In genomic region chr9:129802833-129803678, GRCh38 we compare ENCODE assay signal across 8 cellular contexts. TPM values are rescaled to one million over a fixed set of nuclear protein-coding genes. Genes with fewer than 3 reads are reported as not detected.
A peak's percentile ranks its signal among the peaks of the same experiment; 100 is the strongest.
DNase-seq lines count a peak whose midpoint lies in the region; ATAC-seq and FAIRE-seq lines count a peak whose summit lies in the region.

Gene TOR1B, plus strand, starts transcription at chr9:129803184. Its CDS starts 29 bp downstream, at chr9:129803213.

- peaks cover 6% of the 10 kb centered on the region for H3K4me1 ChIP-seq in right cardiac atrium (ENCODE audit: control insufficient read depth, insufficient read depth, low read length)

- DNase-seq in NCI-H187 treated with DMSO at 0.1 percent for 48 hours (lab: John Stamatoyannopoulos, UW) = peak; percentile 2
- DNase-seq in anterior cingulate cortex (lab: John Stamatoyannopoulos, UW) = peak; percentile 42 to 95 (median 87)
- peak; percentile 96 to 99 (median 98) for DNase-seq in right cardiac atrium
- peak; percentile 77 for DNase-seq in pulmonary artery endothelial cell (ENCODE audit: low read depth, low spot score)
- peak; percentile 92 for DNase-seq in urothelium cell line (ENCODE audit: low spot score)

- intact Hi-C loops in T-helper 2 cell treated with Interferon-gamma antibody and Interleukin-4, amounts not matched to agents 100 ng/mL and 5 ng/mL, for 36 hours (cut with micrococcal nuclease) = loop anchor here (1.0 to 5.0 kb wide), 3 partner anchors 21 to 161 kb away; partner anchors contain the start of genes ASB6, C9orf78, TOR1A and USP20
- intact Hi-C loops in right cardiac atrium (cut with DNase I) = no loop called here

- peak within 1 kb of the TSS; percentile 79 for H3K27ac ChIP-seq in right cardiac atrium (ENCODE audit: low read length)

- no peak for FAIRE-seq in urothelium cell line (lab: Jason Lieb, UNC)

- no peaks in the 10 kb centered on the region for H3K9me3 ChIP-seq in right cardiac atrium (ENCODE audit: control insufficient read depth, low read length)

- under 1% methylated on average over 93 of the region's 93 CpGs for WGBS in right cardiac atrium

- peak; percentile 59 for ATAC-seq in GM18499 (IDR thresholded peaks at IDR 0.05; ENCODE audit: insufficient read depth, unreplicated experiment)
- peak; percentile 85 for ATAC-seq in HG02943 (IDR thresholded peaks at IDR 0.05; ENCODE audit: low read depth, unreplicated experiment)
- peak; percentile 98 for ATAC-seq in right cardiac atrium

- peak within 1 kb of the TSS; percentile 91 for H3K4me3 ChIP-seq in right cardiac atrium (ENCODE audit: low read length)

- no peaks in the 10 kb centered on the region for H3K27me3 ChIP-seq in right cardiac atrium (ENCODE audit: control insufficient read depth, insufficient read depth)

RNA-seq across cellular contexts. Expression of gene TOR1B, which starts in this region (rescaled TPM):
- total RNA-seq in T-helper 2 cell treated with Interferon-gamma antibody and Interleukin-4, amounts not matched to agents 100 ng/mL and 5 ng/mL, for 36 hours = 22.5 and 23.4 TPM in 2 replicates
- total RNA-seq in right cardiac atrium (10 to 100 TPM in 2 of 4 donors, 1 to 10 TPM in 2; 8.8 to 12.2 (median 10.6) TPM), pulmonary artery endothelial cell (26.4 and 37.3 TPM in 2 replicates)
- 10.0 TPM for polyA plus RNA-seq in right cardiac atrium

Comparison
In these comparisons a context has a peak if more than half of its experiments do, and no peak if none do; other contexts are left out.
1. Peak in every context shown above with its lines: DNase-seq, ATAC-seq, H3K4me3 ChIP-seq and H3K27ac ChIP-seq.
2. DNase-seq: peak in every context shown above with its lines; median percentile 98 in right cardiac atrium; 92 in urothelium cell line; 87 in anterior cingulate cortex; 77 in pulmonary artery endothelial cell; 2 in NCI-H187 treated with DMSO at 0.1 percent for 48 hours.